1 cellular context compared by ENCODE assay signal in the genomic region with DNA sequence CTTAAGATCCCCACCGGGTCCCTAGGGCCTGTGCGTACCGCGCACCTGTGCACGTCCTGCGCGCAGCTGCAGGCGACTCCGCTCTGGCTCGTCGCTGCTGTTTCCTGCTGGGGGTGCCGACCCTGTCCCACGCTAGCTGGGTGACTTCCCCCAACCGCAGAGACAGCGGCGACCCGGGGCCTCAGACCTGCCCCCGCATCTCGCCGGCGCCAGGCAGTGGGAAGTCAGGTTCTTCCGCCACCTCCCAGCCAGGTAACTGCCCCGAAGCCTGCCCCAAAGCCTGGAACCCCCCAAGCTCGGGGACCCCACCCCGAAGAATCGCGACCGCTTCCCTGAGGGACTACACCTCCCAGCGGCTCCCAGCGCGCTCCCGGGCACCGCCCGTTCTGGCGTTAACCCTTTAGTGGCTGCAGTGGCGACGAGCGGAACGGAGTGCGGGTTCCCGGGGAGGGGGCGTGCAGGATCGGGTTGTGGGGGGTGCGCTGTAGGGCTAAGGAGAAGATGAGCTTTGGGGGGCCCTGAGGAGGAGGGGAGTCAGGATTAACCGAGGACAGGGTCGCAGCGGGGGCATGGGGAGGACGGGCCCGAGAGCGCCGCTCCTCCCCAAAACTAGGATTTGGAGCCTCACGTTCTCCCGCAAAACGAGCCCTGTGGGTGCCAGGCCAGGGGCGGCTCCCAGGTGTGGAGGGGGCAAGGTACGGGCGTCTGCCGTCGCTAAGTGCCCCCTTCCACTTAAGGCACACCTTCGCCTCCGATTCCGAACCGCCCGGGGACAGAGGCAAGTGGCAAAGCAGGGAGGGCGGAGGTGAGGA.
TF ChIP-seq lines count a peak whose summit lies in the region.

No MANE protein-coding gene starts in this region.

TF ChIP-seq in IMR-90, 13 proteins besides CTCF, POLR2A, EP300 and RAD21 (continued from another document):
- TF ChIP-seq, protein P1, sequence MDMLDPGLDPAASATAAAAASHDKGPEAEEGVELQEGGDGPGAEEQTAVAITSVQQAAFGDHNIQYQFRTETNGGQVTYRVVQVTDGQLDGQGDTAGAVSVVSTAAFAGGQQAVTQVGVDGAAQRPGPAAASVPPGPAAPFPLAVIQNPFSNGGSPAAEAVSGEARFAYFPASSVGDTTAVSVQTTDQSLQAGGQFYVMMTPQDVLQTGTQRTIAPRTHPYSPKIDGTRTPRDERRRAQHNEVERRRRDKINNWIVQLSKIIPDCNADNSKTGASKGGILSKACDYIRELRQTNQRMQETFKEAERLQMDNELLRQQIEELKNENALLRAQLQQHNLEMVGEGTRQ (IDR thresholded peaks at IDR 0.05; ENCODE audit: low read depth, low read length), result no peak
- TF ChIP-seq CHD1 (IDR thresholded peaks at IDR 0.05; ENCODE audit: low read depth, low read length) (no peak), NFE2L2 (IDR thresholded peaks at IDR 0.05; ENCODE audit: low read depth, low read length) (no peak), CEBPB (IDR thresholded peaks at IDR 0.05; ENCODE audit: low read depth, low read length) (no peak), MXI1 (IDR thresholded peaks at IDR 0.05; ENCODE audit: borderline replicate concordance, low read depth, low read length) (no peak), FOS (IDR thresholded peaks at IDR 0.05; ENCODE audit: low read depth, low read length) (no peak), MAZ (IDR thresholded peaks at IDR 0.05; ENCODE audit: borderline replicate concordance, low read depth, low read length) (no peak; the same call in 1 of the 2 replicates), RCOR1 (IDR thresholded peaks at IDR 0.05; ENCODE audit: insufficient replicate concordance, low read length) (no peak)
- TF ChIP-seq, protein P2, sequence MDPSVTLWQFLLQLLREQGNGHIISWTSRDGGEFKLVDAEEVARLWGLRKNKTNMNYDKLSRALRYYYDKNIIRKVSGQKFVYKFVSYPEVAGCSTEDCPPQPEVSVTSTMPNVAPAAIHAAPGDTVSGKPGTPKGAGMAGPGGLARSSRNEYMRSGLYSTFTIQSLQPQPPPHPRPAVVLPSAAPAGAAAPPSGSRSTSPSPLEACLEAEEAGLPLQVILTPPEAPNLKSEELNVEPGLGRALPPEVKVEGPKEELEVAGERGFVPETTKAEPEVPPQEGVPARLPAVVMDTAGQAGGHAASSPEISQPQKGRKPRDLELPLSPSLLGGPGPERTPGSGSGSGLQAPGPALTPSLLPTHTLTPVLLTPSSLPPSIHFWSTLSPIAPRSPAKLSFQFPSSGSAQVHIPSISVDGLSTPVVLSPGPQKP (IDR thresholded peaks at IDR 0.05; ENCODE audit: borderline replicate concordance, low read depth, low read length), result no peak
